Comparison of ENCODE assay signal across 9 cellular contexts in genomic region chr14:35047961-35048513, GRCh38. TPM values are rescaled to one million over a fixed set of nuclear protein-coding genes. Genes with fewer than 3 reads are reported as not detected.
DNase-seq lines count a peak whose midpoint lies in the region; ATAC-seq, FAIRE-seq and TF ChIP-seq lines count a peak whose summit lies in the region.
"Had no signal": no experiment of that assay in that cellular context is flagged by ENCODE, and none has a peak within 500 bp of the region (broad histone marks: within the 10 kb centered on the region; RNA-seq: fewer than 3 reads in every experiment).

No MANE protein-coding gene starts in this region.

- intact Hi-C loops in CD8-positive, alpha-beta T cell (cut with DNase I, micrococcal nuclease): loop anchor here (2.0 to 5.0 kb wide), 9 partner anchors 39 to 759 kb away; partner anchors contain the start of genes BAZ1A (in 1 of the 2), EAPP (in 1 of the 2), PSMA6 (in 1 of the 2) and RALGAPA1 (in 1 of the 2)
- intact Hi-C loops in K562 (cut with micrococcal nuclease): loop anchor here (2.0 to 10.0 kb wide), 2 partner anchors 75 to 357 kb away; partner anchors contain the start of genes NFKBIA and PRORP
- intact Hi-C loops in natural killer cell (cut with micrococcal nuclease): loop anchor here (2.0 to 5.0 kb wide), 4 partner anchors 75 to 369 kb away; partner anchors contain the start of gene PRORP

- ATAC-seq in CD8-positive, alpha-beta T cell: no peak
- no peak for ATAC-seq in K562
- ATAC-seq in natural killer cell: no peak

- peak overlapping the region; percentile 62 for H3K27ac Mint-ChIP-seq in CD8-positive, alpha-beta T cell
- H3K27ac Mint-ChIP-seq in natural killer cell: peak overlapping the region; percentile 91 to 93

- in situ Hi-C loops in K562 (cut with MboI): no loop called here
- in situ Hi-C loops in GM13977 (cut with MboI; ENCODE audit: low pct_unique_long_range_greater_than_20kb, low sequenced_read_pairs, unreplicated experiment): no loop called here

- TF ChIP-seq CTCF in CD8-positive, alpha-beta T cell (IDR thresholded peaks at IDR 0.05): no peak
- TF ChIP-seq CTCF in KMS-11 (conservative IDR thresholded peaks at IDR 0.05; ENCODE audit: low read depth, low read length) (no peak), K562 (IDR thresholded peaks at IDR 0.05 in 2 of 3, conservative IDR thresholded peaks at IDR 0.05 in 1 of 3; ENCODE audit: insufficient read depth in 2 of 3, low read depth in 1 of 3, low read length in 3 of 3) (no peak), natural killer cell (IDR thresholded peaks at IDR 0.05) (no peak), GM13977 (IDR thresholded peaks at IDR 0.05; ENCODE audit: extremely low read depth, insufficient read depth, missing control alignments) (no peak)

- H3K4me3 ChIP-seq in CD8-positive, alpha-beta T cell (ENCODE audit: low read depth, low read length): no peak overlapping the region
- no peak overlapping the region for H3K4me3 ChIP-seq in KMS-11 (IDR thresholded peaks at IDR 0.05; ENCODE audit: insufficient read depth, low read depth, low read length)
- peak overlapping the region; percentile 69 for H3K4me3 ChIP-seq in K562

- peak overlapping the region; percentile 82 for H3K4me3 Mint-ChIP-seq in CD8-positive, alpha-beta T cell
- H3K4me3 Mint-ChIP-seq in natural killer cell: peak overlapping the region; percentile 97

- 6% methylated on average over 4 of the region's 4 CpGs for WGBS in K562 (ENCODE audit: insufficient coverage, low coverage, missing lambda C conversion rate)

- H3K27ac ChIP-seq in CD8-positive, alpha-beta T cell (ENCODE audit: low read depth, low read length): no peak overlapping the region
- no peak overlapping the region for H3K27ac ChIP-seq in KMS-11
- peak overlapping the region; percentile 86; the same call in 2 of the 3 replicates for H3K27ac ChIP-seq in K562 (ENCODE audit: extremely low read depth, low read depth, low read length)

- H3K36me3 ChIP-seq in CD8-positive, alpha-beta T cell (ENCODE audit: insufficient read depth, low read length): no peaks in the 10 kb centered on the region
- no peaks in the 10 kb centered on the region for H3K36me3 ChIP-seq in KMS-11 (ENCODE audit: insufficient read depth)
- H3K36me3 ChIP-seq in K562 (ENCODE audit: control insufficient read depth, insufficient read depth, low read length): peaks cover 5% of the 10 kb centered on the region; the same call in 1 of the 3 replicates

- H3K4me1 ChIP-seq in CD8-positive, alpha-beta T cell (ENCODE audit: insufficient read depth, low read length): peaks cover 20% of the 10 kb centered on the region
- H3K4me1 ChIP-seq in KMS-11 (ENCODE audit: low read depth, poor library complexity, severe bottlenecking) (peaks cover 22% of the 10 kb centered on the region), K562 (replicated peaks in 1 of 2; ENCODE audit: control insufficient read depth in 2 of 2, insufficient read depth in 2 of 2, low read length in 2 of 2) (peaks cover 9 to 16% of the 10 kb centered on the region in 2 experiments; a peak in 4 of 5 replicates)

- DNase-seq in CD8-positive, alpha-beta T cell: no peak
- DNase-seq in K562 (ENCODE audit: extremely low read depth in 1 of 4, low spot score in 3 of 4): peak in 1 of 4 experiments; percentile 29
- DNase-seq in natural killer cell: no peak
- no peak for DNase-seq in GM13977 (ENCODE audit: low spot score)
- DNase-seq in NCI-H146 treated with DMSO at 0.1 percent for 48 hours (lab: John Stamatoyannopoulos, UW; ENCODE audit: unreplicated experiment): no peak
- no peak for DNase-seq in stimulated activated CD4-positive, alpha-beta T cell treated with anti-CD3 and anti-CD28 coated beads, Interleukin-2, amount 100 ng/mL, for 24 hours
- no peak for DNase-seq in NCI-H345 (lab: John Stamatoyannopoulos, UW)
- DNase-seq: dorsolateral prefrontal cortex had no signal

- no peaks in the 10 kb centered on the region for H3K27me3 ChIP-seq in CD8-positive, alpha-beta T cell (ENCODE audit: insufficient read depth, low read length)
- H3K27me3 ChIP-seq in KMS-11 (ENCODE audit: insufficient read depth, low read depth) (no peaks in the 10 kb centered on the region), K562 (ENCODE audit: control insufficient read depth in 2 of 2, insufficient read depth in 2 of 2, low read length in 2 of 2) (no peaks in the 10 kb centered on the region)
- H3K27me3 ChIP-seq: dorsolateral prefrontal cortex had no signal

- H2AFZ ChIP-seq in KMS-11 (ENCODE audit: low read depth) (no peak overlapping the region), K562 (ENCODE audit: low read depth, low read length) (0 out of 2 replicates have a peak overlapping the region, but pooled peaks have one; percentile 21)

- H3K9me3 Mint-ChIP-seq in CD8-positive, alpha-beta T cell: no peaks in the 10 kb centered on the region
- no peaks in the 10 kb centered on the region for H3K9me3 Mint-ChIP-seq in natural killer cell

- H3K4me1 Mint-ChIP-seq in CD8-positive, alpha-beta T cell (ENCODE audit: low read depth): peaks cover 29% of the 10 kb centered on the region
- peaks cover 25 to 31% of the 10 kb centered on the region in 2 donors for H3K4me1 Mint-ChIP-seq in natural killer cell

- no peak for TF ChIP-seq POLR2A in K562 (conservative IDR thresholded peaks at IDR 0.05)

- H3K79me2 ChIP-seq in KMS-11 (ENCODE audit: insufficient read depth, low read depth): no peaks in the 10 kb centered on the region
- peaks cover 42% of the 10 kb centered on the region for H3K79me2 ChIP-seq in K562 (ENCODE audit: control insufficient read depth, insufficient read depth, low read length)

- TSS peak; percentile 56 for BruUV-seq in K562 (replicated peaks; lab: Mats Ljungman, UMichigan)

- H3K9me3 ChIP-seq in CD8-positive, alpha-beta T cell (ENCODE audit: low read length): no peaks in the 10 kb centered on the region
- no peaks in the 10 kb centered on the region for H3K9me3 ChIP-seq in K562 (replicated peaks; ENCODE audit: control insufficient read depth, insufficient read depth, low read depth, low read length)

- POLR2A ChIA-PET in CD8-positive, alpha-beta T cell (lab: Charles Lee): interaction anchor here (0.6 to 3.1 kb wide), 2 partner anchors 74 to 202 kb away, joined by 4 to 32 read pairs; partner anchors contain the start of genes PPP2R3C and PRORP
- POLR2A ChIA-PET in K562 (lab: Yijun Ruan, JAX): interaction anchor here (0.7 kb wide), 1 partner anchor 16 kb away, joined by 3 read pairs; no protein-coding TSS in a partner anchor

- H3K9me1 ChIP-seq in K562 (ENCODE audit: control insufficient read depth, insufficient read depth, low read length): no peaks in the 10 kb centered on the region

- peaks cover 30% of the 10 kb centered on the region for H3K36me3 Mint-ChIP-seq in CD8-positive, alpha-beta T cell
- H3K36me3 Mint-ChIP-seq in natural killer cell: no peaks in the 10 kb centered on the region

- TF ChIP-seq RAD21 in K562 (CRISPR knock-in tag; conservative IDR thresholded peaks at IDR 0.05 in 1 of 2, IDR thresholded peaks at IDR 0.05 in 1 of 2): no peak

- H3K4me2 ChIP-seq in KMS-11 (peak overlapping the region; percentile 59), K562 (ENCODE audit: insufficient read depth, low read length) (peak overlapping the region; percentile 87)

- peak; percentile 77 for FAIRE-seq in K562 (lab: Jason Lieb, UNC)

- no peak for TF ChIP-seq EP300 in K562 (IDR thresholded peaks at IDR 0.05; ENCODE audit: low read length)

- H4K20me1 ChIP-seq in KMS-11 (ENCODE audit: insufficient read depth) (no peaks in the 10 kb centered on the region), K562 (replicated peaks; ENCODE audit: control insufficient read depth, insufficient read depth, low read length) (no peaks in the 10 kb centered on the region)

- CTCF ChIA-PET in CD8-positive, alpha-beta T cell (lab: Charles Lee): interaction anchor here (0.7 kb wide), 1 partner anchor 11 kb away, joined by 3 read pairs; no protein-coding TSS in a partner anchor
- CTCF ChIA-PET in K562 (lab: Yijun Ruan, JAX; ENCODE audit: low intra/inter-chr PET ratio): no interaction called here

- H3K9ac ChIP-seq in KMS-11: no peak overlapping the region
- H3K9ac ChIP-seq in K562 (ENCODE audit: insufficient read depth in 1 of 2, low read depth in 2 of 2, low read length in 2 of 2): peak overlapping the region in 1 of 2 experiments; percentile 31; a peak in 1 of 4 replicates

- H3K27me3 Mint-ChIP-seq in CD8-positive, alpha-beta T cell (ENCODE audit: low read depth): no peaks in the 10 kb centered on the region
- no peaks in the 10 kb centered on the region for H3K27me3 Mint-ChIP-seq in natural killer cell (ENCODE audit: low read depth in 2 of 2)

TF ChIP-seq in K562, 482 proteins besides CTCF, POLR2A, EP300 and RAD21 (continues in another document):
- TF ChIP-seq NR2C2 (CRISPR knock-in tag; IDR thresholded peaks at IDR 0.05) (no peak), NR2C2 (tag; IDR thresholded peaks at IDR 0.05) (no peak), ZNF384 (IDR thresholded peaks at IDR 0.05; ENCODE audit: low read depth, low read length) (no peak)

RNA-seq across cellular contexts. Expression of gene FAM177A1, which starts 2.0 kb away (rescaled TPM):
- total RNA-seq in CD8-positive, alpha-beta T cell: 100 to 1,000 TPM; 227 to 230 TPM
- total RNA-seq in K562 (2011; cell fraction: chromatin; rRNA removed; ENCODE audit: low replicate concordance): 16.0 and 36.3 TPM in 2 replicates
- total RNA-seq in K562 (2011; cell fraction: nucleolus; rRNA removed): 24.5 and 25.3 TPM in 2 replicates
- 26.8 and 34.9 TPM in 2 replicates for total RNA-seq in K562 (2011; cell fraction: nucleoplasm; rRNA removed)
- total RNA-seq in K562 (2014; rRNA removed) (29.9 and 35.3 TPM in 2 replicates), K562 (2014; rRNA removed; fragmentation: Illumina TruSeq; extraction: Trizol) (28.1 and 34.2 TPM in 2 replicates), K562 (2015; rRNA removed; fragmentation: Illumina TruSeq; extraction: Trizol) (27.5 and 27.8 TPM in 2 replicates), K562 (2021) (34.5 and 36.2 TPM in 2 replicates), natural killer cell (100 to 1,000 TPM in 1 of 3 donors, 10 to 100 TPM in 2; 73.8 to 131 (median 79.6) TPM)
- polyA plus RNA-seq in K562 (2011; rRNA removed) (30.3 and 35.6 TPM in 2 replicates), K562 (2014; fragmentation: Illumina TruSeq; extraction: Trizol) (30.6 and 32.6 TPM in 2 replicates), K562 (2014; fragmentation: Nextera tagmentation; extraction: Ambion mirVana) (10 to 100 TPM in 1 of 2 experiments, 1 to 10 TPM in 1; 7.7 to 12.1 TPM), K562 (2014; rRNA removed) (36.2 and 41.2 TPM in 2 replicates)
- 22.8 and 26.5 TPM in 2 replicates for polyA plus RNA-seq in K562 (2011; cell fraction: cytosol; rRNA removed)
- 13.9 and 16.9 TPM in 2 replicates for polyA plus RNA-seq in K562 (2011; cell fraction: nucleus; rRNA removed)
- polyA plus RNA-seq in K562 (2012): 34.5 and 41.8 TPM in 2 replicates
- 10.3 and 10.9 TPM in 2 replicates for polyA minus RNA-seq in K562 (2011; rRNA and poly(A)+ RNA removed)
- polyA minus RNA-seq in K562 (2011; cell fraction: cytosol; rRNA and poly(A)+ RNA removed): 7.7 and 11.3 TPM in 2 replicates
- 14.8 and 16.6 TPM in 2 replicates for polyA minus RNA-seq in K562 (2011; cell fraction: nucleus; rRNA and poly(A)+ RNA removed)
